Comparison of ENCODE assay signal across 8 cellular contexts in the genomic region with DNA sequence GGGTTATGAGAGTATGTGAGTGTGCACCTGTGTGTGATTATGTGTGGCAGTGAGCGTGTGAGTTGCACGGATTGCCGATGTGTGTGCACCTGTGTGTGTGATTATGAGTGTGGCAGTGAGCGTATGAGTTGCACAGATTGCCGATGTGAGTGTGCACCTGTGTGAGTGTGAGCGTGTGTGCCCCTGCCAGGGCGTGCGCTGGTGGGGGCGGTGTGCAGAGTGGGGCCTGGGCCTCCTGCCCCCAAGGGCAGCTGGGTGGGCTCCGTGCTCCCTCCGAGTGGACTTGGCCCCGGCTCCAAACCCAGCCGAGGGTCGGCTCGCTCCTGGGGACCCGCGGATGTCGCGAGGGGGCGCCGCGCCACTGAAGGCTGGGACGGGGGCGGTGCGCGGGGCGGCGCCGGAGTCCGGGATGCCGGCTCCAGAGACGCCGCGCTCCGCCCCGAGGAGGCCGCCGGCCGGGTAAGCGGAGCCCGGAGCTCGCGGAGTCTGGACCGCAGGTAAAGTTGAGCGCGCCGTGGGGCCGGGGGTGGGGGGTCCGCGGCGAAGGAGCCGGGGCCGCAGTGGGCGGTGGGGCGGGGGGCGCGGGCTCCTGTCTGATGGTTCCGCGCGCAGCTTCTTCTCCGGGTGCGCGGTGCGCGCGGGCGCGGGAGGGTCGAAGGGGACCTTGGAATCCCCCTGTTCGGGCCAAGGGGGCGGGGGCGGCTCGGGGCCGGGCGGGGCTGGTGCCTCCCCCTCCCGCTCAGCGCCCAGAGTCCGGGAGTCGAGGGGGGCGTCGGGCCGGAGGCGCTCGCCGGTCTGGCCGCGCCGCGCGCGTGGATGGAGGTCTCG. TPM values are rescaled to one million over a fixed set of nuclear protein-coding genes. Genes with fewer than 3 reads are reported as not detected.
DNase-seq lines count a peak whose midpoint lies in the region; ATAC-seq and TF ChIP-seq lines count a peak whose summit lies in the region.

A gene with protein sequence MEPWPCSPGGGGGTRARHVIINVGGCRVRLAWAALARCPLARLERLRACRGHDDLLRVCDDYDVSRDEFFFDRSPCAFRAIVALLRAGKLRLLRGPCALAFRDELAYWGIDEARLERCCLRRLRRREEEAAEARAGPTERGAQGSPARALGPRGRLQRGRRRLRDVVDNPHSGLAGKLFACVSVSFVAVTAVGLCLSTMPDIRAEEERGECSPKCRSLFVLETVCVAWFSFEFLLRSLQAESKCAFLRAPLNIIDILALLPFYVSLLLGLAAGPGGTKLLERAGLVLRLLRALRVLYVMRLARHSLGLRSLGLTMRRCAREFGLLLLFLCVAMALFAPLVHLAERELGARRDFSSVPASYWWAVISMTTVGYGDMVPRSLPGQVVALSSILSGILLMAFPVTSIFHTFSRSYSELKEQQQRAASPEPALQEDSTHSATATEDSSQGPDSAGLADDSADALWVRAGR (plus strand): TSS at position 421 of the 828 bp plus-strand sequence. CDS start 65,730 bp downstream, outside the sequence.

- H3K27ac ChIP-seq in 22Rv1 (no peak within 1 kb of the TSS), right atrium auricular region (no peak within 1 kb of the TSS)

- H3K4me3 ChIP-seq in right atrium auricular region = peak within 1 kb of the TSS; percentile 2 to 47

- H3K27me3 ChIP-seq in right atrium auricular region = peaks cover 0 to 12% of the 10 kb centered on the region in 2 donors

- no peaks in the 10 kb centered on the region for H3K9me3 ChIP-seq in right atrium auricular region

- peaks cover 0 to 24% of the 10 kb centered on the region in 2 donors for H3K4me1 ChIP-seq in right atrium auricular region

- TF ChIP-seq CTCF in 22Rv1 (IDR thresholded peaks at IDR 0.05) = peak; percentile 30; the same call in 1 of the 2 replicates
- TF ChIP-seq CTCF in GM13976 (IDR thresholded peaks at IDR 0.05; ENCODE audit: borderline replicate concordance, control extremely low read depth, extremely low read depth, insufficient read depth, missing control alignments) = peak; percentile 41
- peak in 1 of 2 donors; percentile 37 for TF ChIP-seq CTCF in right atrium auricular region (IDR thresholded peaks at IDR 0.05)

- ATAC-seq in HG02763 (IDR thresholded peaks at IDR 0.05; ENCODE audit: unreplicated experiment) (no peak), HG02852 (IDR thresholded peaks at IDR 0.05; ENCODE audit: unreplicated experiment) (no peak)

- no peaks in the 10 kb centered on the region for H3K36me3 ChIP-seq in right atrium auricular region

- in situ Hi-C loops in GM13976 (cut with MboI; ENCODE audit: low sequenced_read_pairs, unreplicated experiment) = no loop called here

- DNase-seq in GM13976 (ENCODE audit: low spot score) = peak; percentile 87
- DNase-seq in activated CD8-positive, alpha-beta memory T cell treated with anti-CD3 and anti-CD28 coated beads, Interleukin-2, amount 50 U/mL, for 4 hours = peak; percentile 28
- DNase-seq in right atrium auricular region (ENCODE audit: low spot score) = no peak
- peak; percentile 17 for DNase-seq in stimulated activated CD8-positive, alpha-beta memory T cell treated with anti-CD3 and anti-CD28 coated beads, Interleukin-2, amount 100 ng/mL, for 48 hours (ENCODE audit: low read depth in 2 of 2)
- no peak for DNase-seq in Kasumi-1 (lab: John Stamatoyannopoulos, UW)

RNA-seq across cellular contexts. Expression of the gene that starts here (rescaled TPM):
- not detected for total RNA-seq in right atrium auricular region

Comparison
In these comparisons a context has a peak if more than half of its experiments do, and no peak if none do; other contexts are left out.
1. DNase-seq: peak in GM13976 (single experiment), activated CD8-positive, alpha-beta memory T cell treated with anti-CD3 and anti-CD28 coated beads, Interleukin-2, amount 50 U/mL, for 4 hours (single experiment) and stimulated activated CD8-positive, alpha-beta memory T cell treated with anti-CD3 and anti-CD28 coated beads, Interleukin-2, amount 100 ng/mL, for 48 hours (2 of 2); none in right atrium auricular region (single experiment) and Kasumi-1 (0 of 2).